1 cellular context compared by ENCODE assay signal in the genomic region with DNA sequence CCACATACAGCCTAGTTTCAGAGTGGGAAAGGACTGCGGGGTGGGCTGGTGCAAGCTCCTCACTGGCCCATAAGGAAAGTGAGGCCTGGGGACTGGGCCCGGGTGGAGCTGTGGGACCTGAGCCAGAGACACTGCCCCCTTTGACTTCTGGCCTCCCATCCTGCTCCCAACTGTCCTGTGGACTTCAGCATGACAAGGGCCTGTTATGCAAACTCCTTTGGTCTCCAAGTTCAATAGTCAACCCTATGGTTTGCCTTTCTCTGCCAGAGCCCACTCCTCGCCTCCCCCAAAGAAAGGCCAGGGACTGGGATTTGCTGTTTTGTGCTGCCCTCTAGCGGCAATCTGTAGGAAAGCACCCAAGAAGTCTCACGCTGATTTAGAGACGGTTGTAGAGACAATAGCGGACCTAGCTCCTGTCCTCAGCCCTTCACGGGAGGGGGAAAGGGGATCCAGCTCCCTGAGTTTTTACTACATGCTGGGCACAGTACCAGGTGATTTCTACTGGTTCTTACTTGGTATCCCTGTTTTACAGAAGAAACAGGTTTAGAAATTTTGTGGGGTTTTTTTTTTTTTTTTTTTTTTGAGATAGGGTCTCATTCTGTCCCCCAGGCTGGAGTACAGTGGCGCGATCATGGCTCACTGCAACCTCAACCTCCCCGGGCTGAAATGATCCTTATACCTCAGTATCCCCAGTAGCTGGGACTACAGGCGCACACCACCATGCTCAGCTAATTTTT.
TF ChIP-seq lines count a peak whose summit lies in the region.

No MANE protein-coding gene starts in this region.

TF ChIP-seq in K562, 482 proteins besides CTCF, POLR2A, EP300 and RAD21 (continued from another document and continues in another):
- TF ChIP-seq, protein P1, sequence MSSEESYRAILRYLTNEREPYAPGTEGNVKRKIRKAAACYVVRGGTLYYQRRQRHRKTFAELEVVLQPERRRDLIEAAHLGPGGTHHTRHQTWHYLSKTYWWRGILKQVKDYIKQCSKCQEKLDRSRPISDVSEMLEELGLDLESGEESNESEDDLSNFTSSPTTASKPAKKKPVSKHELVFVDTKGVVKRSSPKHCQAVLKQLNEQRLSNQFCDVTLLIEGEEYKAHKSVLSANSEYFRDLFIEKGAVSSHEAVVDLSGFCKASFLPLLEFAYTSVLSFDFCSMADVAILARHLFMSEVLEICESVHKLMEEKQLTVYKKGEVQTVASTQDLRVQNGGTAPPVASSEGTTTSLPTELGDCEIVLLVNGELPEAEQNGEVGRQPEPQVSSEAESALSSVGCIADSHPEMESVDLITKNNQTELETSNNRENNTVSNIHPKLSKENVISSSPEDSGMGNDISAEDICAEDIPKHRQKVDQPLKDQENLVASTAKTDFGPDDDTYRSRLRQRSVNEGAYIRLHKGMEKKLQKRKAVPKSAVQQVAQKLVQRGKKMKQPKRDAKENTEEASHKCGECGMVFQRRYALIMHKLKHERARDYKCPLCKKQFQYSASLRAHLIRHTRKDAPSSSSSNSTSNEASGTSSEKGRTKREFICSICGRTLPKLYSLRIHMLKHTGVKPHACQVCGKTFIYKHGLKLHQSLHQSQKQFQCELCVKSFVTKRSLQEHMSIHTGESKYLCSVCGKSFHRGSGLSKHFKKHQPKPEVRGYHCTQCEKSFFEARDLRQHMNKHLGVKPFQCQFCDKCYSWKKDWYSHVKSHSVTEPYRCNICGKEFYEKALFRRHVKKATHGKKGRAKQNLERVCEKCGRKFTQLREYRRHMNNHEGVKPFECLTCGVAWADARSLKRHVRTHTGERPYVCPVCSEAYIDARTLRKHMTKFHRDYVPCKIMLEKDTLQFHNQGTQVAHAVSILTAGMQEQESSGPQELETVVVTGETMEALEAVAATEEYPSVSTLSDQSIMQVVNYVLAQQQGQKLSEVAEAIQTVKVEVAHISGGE (CRISPR knock-in tag; IDR thresholded peaks at IDR 0.05), result no peak
- no peak for TF ChIP-seq TEAD2 (tag; IDR thresholded peaks at IDR 0.05)
- TF ChIP-seq MTA2 (IDR thresholded peaks at IDR 0.05; ENCODE audit: low read depth), result no peak
- TF ChIP-seq SIRT6 (IDR thresholded peaks at IDR 0.05; ENCODE audit: low read depth, low read length), result no peak
- no peak for TF ChIP-seq ZSCAN32 (CRISPR knock-in tag; IDR thresholded peaks at IDR 0.05)
- no peak for TF ChIP-seq SRSF3 (IDR thresholded peaks at IDR 0.05; ENCODE audit: insufficient read depth, low read length)
- TF ChIP-seq NFE2L1 (tag; IDR thresholded peaks at IDR 0.05; ENCODE audit: borderline replicate concordance, low read depth), result no peak
- TF ChIP-seq ZNF431 (CRISPR knock-in tag; IDR thresholded peaks at IDR 0.05), result no peak
- TF ChIP-seq, protein P2, sequence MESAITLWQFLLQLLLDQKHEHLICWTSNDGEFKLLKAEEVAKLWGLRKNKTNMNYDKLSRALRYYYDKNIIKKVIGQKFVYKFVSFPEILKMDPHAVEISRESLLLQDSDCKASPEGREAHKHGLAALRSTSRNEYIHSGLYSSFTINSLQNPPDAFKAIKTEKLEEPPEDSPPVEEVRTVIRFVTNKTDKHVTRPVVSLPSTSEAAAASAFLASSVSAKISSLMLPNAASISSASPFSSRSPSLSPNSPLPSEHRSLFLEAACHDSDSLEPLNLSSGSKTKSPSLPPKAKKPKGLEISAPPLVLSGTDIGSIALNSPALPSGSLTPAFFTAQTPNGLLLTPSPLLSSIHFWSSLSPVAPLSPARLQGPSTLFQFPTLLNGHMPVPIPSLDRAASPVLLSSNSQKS (CRISPR knock-in tag; IDR thresholded peaks at IDR 0.05), result no peak
- no peak for TF ChIP-seq ZNF778 (CRISPR knock-in tag; IDR thresholded peaks at IDR 0.05)
- 0 out of 2 replicates have a peak, but pooled peaks have one; percentile 21 for TF ChIP-seq HCFC1 (IDR thresholded peaks at IDR 0.05; ENCODE audit: low read depth, low read length)
- TF ChIP-seq FOXM1 (IDR thresholded peaks at IDR 0.05; ENCODE audit: low read depth), result no peak
- no peak for TF ChIP-seq FOXM1 (CRISPR knock-in tag; IDR thresholded peaks at IDR 0.05; ENCODE audit: low read depth)
- no peak for TF ChIP-seq ZNF586 (CRISPR knock-in tag; conservative IDR thresholded peaks at IDR 0.05)
- no peak for TF ChIP-seq MAFF (IDR thresholded peaks at IDR 0.05; ENCODE audit: low read length)
- TF ChIP-seq, protein P3, sequence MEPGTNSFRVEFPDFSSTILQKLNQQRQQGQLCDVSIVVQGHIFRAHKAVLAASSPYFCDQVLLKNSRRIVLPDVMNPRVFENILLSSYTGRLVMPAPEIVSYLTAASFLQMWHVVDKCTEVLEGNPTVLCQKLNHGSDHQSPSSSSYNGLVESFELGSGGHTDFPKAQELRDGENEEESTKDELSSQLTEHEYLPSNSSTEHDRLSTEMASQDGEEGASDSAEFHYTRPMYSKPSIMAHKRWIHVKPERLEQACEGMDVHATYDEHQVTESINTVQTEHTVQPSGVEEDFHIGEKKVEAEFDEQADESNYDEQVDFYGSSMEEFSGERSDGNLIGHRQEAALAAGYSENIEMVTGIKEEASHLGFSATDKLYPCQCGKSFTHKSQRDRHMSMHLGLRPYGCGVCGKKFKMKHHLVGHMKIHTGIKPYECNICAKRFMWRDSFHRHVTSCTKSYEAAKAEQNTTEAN (CRISPR knock-in tag; IDR thresholded peaks at IDR 0.05), result no peak
- TF ChIP-seq, protein P4, sequence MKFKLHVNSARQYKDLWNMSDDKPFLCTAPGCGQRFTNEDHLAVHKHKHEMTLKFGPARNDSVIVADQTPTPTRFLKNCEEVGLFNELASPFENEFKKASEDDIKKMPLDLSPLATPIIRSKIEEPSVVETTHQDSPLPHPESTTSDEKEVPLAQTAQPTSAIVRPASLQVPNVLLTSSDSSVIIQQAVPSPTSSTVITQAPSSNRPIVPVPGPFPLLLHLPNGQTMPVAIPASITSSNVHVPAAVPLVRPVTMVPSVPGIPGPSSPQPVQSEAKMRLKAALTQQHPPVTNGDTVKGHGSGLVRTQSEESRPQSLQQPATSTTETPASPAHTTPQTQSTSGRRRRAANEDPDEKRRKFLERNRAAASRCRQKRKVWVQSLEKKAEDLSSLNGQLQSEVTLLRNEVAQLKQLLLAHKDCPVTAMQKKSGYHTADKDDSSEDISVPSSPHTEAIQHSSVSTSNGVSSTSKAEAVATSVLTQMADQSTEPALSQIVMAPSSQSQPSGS (CRISPR knock-in tag; IDR thresholded peaks at IDR 0.05), result no peak
- no peak for TF ChIP-seq PCBP2 (IDR thresholded peaks at IDR 0.05; ENCODE audit: low read depth, low read length, poor library complexity, severe bottlenecking)
- TF ChIP-seq, protein P5, sequence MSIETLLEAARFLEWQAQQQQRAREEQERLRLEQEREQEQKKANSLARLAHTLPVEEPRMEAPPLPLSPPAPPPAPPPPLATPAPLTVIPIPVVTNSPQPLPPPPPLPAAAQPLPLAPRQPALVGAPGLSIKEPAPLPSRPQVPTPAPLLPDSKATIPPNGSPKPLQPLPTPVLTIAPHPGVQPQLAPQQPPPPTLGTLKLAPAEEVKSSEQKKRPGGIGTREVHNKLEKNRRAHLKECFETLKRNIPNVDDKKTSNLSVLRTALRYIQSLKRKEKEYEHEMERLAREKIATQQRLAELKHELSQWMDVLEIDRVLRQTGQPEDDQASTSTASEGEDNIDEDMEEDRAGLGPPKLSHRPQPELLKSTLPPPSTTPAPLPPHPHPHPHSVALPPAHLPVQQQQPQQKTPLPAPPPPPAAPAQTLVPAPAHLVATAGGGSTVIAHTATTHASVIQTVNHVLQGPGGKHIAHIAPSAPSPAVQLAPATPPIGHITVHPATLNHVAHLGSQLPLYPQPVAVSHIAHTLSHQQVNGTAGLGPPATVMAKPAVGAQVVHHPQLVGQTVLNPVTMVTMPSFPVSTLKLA (conservative IDR thresholded peaks at IDR 0.05), result no peak
- no peak for TF ChIP-seq SAP30 (IDR thresholded peaks at IDR 0.05; ENCODE audit: borderline replicate concordance, insufficient read depth, low read depth, low read length, poor library complexity, severe bottlenecking)
- TF ChIP-seq ELF4 (CRISPR knock-in tag; IDR thresholded peaks at IDR 0.05), result no peak
- TF ChIP-seq, protein P6, sequence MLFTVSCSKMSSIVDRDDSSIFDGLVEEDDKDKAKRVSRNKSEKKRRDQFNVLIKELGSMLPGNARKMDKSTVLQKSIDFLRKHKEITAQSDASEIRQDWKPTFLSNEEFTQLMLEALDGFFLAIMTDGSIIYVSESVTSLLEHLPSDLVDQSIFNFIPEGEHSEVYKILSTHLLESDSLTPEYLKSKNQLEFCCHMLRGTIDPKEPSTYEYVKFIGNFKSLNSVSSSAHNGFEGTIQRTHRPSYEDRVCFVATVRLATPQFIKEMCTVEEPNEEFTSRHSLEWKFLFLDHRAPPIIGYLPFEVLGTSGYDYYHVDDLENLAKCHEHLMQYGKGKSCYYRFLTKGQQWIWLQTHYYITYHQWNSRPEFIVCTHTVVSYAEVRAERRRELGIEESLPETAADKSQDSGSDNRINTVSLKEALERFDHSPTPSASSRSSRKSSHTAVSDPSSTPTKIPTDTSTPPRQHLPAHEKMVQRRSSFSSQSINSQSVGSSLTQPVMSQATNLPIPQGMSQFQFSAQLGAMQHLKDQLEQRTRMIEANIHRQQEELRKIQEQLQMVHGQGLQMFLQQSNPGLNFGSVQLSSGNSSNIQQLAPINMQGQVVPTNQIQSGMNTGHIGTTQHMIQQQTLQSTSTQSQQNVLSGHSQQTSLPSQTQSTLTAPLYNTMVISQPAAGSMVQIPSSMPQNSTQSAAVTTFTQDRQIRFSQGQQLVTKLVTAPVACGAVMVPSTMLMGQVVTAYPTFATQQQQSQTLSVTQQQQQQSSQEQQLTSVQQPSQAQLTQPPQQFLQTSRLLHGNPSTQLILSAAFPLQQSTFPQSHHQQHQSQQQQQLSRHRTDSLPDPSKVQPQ (CRISPR knock-in tag; IDR thresholded peaks at IDR 0.05; ENCODE audit: borderline replicate concordance), result no peak
- no peak for TF ChIP-seq GATAD2B (IDR thresholded peaks at IDR 0.05; ENCODE audit: borderline replicate concordance)
- no peak for TF ChIP-seq TRIM28 (IDR thresholded peaks at IDR 0.05)
- TF ChIP-seq ZNF253 (CRISPR knock-in tag; conservative IDR thresholded peaks at IDR 0.05), result no peak
- TF ChIP-seq ZNF232 (CRISPR knock-in tag; IDR thresholded peaks at IDR 0.05), result no peak
- no peak for TF ChIP-seq MEF2D (tag; conservative IDR thresholded peaks at IDR 0.05; ENCODE audit: low read depth)
- no peak for TF ChIP-seq ZNF668 (CRISPR knock-in tag; IDR thresholded peaks at IDR 0.05)
- TF ChIP-seq ZNF3 (CRISPR knock-in tag; IDR thresholded peaks at IDR 0.05), result no peak
- no peak for TF ChIP-seq PTBP1 (IDR thresholded peaks at IDR 0.05; ENCODE audit: low read depth, low read length)
- TF ChIP-seq, protein P7, sequence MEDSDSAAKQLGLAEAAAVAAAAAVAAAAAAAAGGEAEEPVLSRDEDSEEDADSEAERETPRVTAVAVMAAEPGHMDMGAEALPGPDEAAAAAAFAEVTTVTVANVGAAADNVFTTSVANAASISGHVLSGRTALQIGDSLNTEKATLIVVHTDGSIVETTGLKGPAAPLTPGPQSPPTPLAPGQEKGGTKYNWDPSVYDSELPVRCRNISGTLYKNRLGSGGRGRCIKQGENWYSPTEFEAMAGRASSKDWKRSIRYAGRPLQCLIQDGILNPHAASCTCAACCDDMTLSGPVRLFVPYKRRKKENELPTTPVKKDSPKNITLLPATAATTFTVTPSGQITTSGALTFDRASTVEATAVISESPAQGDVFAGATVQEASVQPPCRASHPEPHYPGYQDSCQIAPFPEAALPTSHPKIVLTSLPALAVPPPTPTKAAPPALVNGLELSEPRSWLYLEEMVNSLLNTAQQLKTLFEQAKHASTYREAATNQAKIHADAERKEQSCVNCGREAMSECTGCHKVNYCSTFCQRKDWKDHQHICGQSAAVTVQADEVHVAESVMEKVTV (CRISPR knock-in tag; IDR thresholded peaks at IDR 0.05), result peak; percentile 42; the same call in 1 of the 2 replicates
- TF ChIP-seq SMARCE1 (IDR thresholded peaks at IDR 0.05), result no peak
- no peak for TF ChIP-seq POLR2B (IDR thresholded peaks at IDR 0.05; ENCODE audit: low read depth, partially characterized antibody)
- TF ChIP-seq ZNF436 (CRISPR knock-in tag; IDR thresholded peaks at IDR 0.05), result no peak
- peak; percentile 78 for TF ChIP-seq SMC3 (conservative IDR thresholded peaks at IDR 0.05; ENCODE audit: insufficient read depth, low read depth, low read length)
- no peak for TF ChIP-seq CBX3 (IDR thresholded peaks at IDR 0.05; ENCODE audit: borderline replicate concordance in 1 of 2, low read length in 2 of 2)
- TF ChIP-seq, protein P8, sequence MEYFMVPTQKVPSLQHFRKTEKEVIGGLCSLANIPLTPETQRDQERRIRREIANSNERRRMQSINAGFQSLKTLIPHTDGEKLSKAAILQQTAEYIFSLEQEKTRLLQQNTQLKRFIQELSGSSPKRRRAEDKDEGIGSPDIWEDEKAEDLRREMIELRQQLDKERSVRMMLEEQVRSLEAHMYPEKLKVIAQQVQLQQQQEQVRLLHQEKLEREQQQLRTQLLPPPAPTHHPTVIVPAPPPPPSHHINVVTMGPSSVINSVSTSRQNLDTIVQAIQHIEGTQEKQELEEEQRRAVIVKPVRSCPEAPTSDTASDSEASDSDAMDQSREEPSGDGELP (CRISPR knock-in tag; IDR thresholded peaks at IDR 0.05; ENCODE audit: borderline replicate concordance), result peak; percentile 42; the same call in 1 of the 2 replicates
- no peak for TF ChIP-seq CEBPG (CRISPR knock-in tag; IDR thresholded peaks at IDR 0.05)
- no peak for TF ChIP-seq CEBPG (tag; conservative IDR thresholded peaks at IDR 0.05 in 1 of 2, IDR thresholded peaks at IDR 0.05 in 1 of 2)
- no peak for TF ChIP-seq EHMT2 (IDR thresholded peaks at IDR 0.05)
- no peak for TF ChIP-seq SMARCB1 (IDR thresholded peaks at IDR 0.05; ENCODE audit: insufficient read length, low read depth)
- TF ChIP-seq SRSF9 (IDR thresholded peaks at IDR 0.05; ENCODE audit: borderline replicate concordance, low read depth, low read length), result no peak
- TF ChIP-seq XRCC3 (IDR thresholded peaks at IDR 0.05), result no peak
- TF ChIP-seq, protein P9, sequence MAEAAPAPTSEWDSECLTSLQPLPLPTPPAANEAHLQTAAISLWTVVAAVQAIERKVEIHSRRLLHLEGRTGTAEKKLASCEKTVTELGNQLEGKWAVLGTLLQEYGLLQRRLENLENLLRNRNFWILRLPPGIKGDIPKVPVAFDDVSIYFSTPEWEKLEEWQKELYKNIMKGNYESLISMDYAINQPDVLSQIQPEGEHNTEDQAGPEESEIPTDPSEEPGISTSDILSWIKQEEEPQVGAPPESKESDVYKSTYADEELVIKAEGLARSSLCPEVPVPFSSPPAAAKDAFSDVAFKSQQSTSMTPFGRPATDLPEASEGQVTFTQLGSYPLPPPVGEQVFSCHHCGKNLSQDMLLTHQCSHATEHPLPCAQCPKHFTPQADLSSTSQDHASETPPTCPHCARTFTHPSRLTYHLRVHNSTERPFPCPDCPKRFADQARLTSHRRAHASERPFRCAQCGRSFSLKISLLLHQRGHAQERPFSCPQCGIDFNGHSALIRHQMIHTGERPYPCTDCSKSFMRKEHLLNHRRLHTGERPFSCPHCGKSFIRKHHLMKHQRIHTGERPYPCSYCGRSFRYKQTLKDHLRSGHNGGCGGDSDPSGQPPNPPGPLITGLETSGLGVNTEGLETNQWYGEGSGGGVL (CRISPR knock-in tag; IDR thresholded peaks at IDR 0.05), result no peak
- TF ChIP-seq, protein P10, sequence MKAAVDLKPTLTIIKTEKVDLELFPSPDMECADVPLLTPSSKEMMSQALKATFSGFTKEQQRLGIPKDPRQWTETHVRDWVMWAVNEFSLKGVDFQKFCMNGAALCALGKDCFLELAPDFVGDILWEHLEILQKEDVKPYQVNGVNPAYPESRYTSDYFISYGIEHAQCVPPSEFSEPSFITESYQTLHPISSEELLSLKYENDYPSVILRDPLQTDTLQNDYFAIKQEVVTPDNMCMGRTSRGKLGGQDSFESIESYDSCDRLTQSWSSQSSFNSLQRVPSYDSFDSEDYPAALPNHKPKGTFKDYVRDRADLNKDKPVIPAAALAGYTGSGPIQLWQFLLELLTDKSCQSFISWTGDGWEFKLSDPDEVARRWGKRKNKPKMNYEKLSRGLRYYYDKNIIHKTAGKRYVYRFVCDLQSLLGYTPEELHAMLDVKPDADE (conservative IDR thresholded peaks at IDR 0.05; ENCODE audit: control insufficient read depth, low read depth, low read length), result no peak
